ENCODE assay signal across 9 cellular contexts in the genomic region with DNA sequence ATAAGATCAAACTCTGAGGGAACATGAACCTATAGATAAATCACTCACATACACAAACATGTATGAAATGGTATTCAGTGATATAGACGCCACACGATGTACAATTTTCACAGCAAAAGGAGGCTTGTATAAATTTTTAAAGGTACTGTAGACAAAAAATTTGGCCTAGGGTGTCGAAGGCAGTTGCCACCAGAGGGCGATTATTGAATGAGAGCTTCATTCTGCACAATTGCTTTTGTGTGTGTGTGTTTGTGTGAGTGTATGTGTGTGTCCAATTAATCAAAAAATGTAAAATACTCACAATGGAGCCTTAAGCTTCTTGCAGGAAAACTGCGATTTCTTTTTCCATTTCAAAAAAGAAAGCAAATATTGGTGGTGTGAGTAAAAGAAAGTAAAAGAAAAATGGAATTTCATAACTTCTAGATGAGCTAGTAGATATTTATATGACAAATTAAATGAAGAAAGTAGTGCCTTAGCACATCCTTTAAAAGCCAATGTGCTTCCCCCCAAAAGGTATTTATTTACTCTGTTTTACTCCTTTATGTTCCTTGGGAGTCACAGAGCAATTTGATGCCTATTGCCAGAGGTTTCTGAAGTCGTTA.
A peak's percentile ranks its signal among the peaks of the same experiment; 100 is the strongest.
DNase-seq lines count a peak whose midpoint lies in the region; ATAC-seq and TF ChIP-seq lines count a peak whose summit lies in the region.
"Had no signal": no experiment of that assay in that cellular context is flagged by ENCODE, and none has a peak within 500 bp of the region (broad histone marks: within the 10 kb centered on the region; RNA-seq: fewer than 3 reads in every experiment).

No MANE protein-coding gene starts in this region.

- H3K9me2 ChIP-seq in SK-N-SH, result no peaks in the 10 kb centered on the region

- no peaks in the 10 kb centered on the region for H3K9me3 ChIP-seq in SK-N-SH

- TF ChIP-seq RAD21 in SK-N-SH (IDR thresholded peaks at IDR 0.05; ENCODE audit: low read length), result peak; percentile 33

- H3K4me3 ChIP-seq in SK-N-SH (ENCODE audit: low read depth in 2 of 2, low read length in 1 of 2) (no peak overlapping the region; a peak in 1 of 4 replicates), choroid plexus epithelial cell (ENCODE audit: low read depth, low read length) (no peak overlapping the region), retinal pigment epithelial cell (ENCODE audit: low read length) (no peak overlapping the region)

- no peak overlapping the region for H2AFZ ChIP-seq in SK-N-SH (ENCODE audit: low read depth)

- TF ChIP-seq CTCF in SK-N-SH (IDR thresholded peaks at IDR 0.05) (peak; percentile 66), choroid plexus epithelial cell (conservative IDR thresholded peaks at IDR 0.05; ENCODE audit: low read depth, low read length) (peak; percentile 55), retinal pigment epithelial cell (conservative IDR thresholded peaks at IDR 0.05; ENCODE audit: low read depth, low read length) (peak; percentile 75)

- no peak overlapping the region for H3K9ac ChIP-seq in SK-N-SH

- no peaks in the 10 kb centered on the region for H3K9me3 Mint-ChIP-seq in activated CD4-positive, alpha-beta memory T cell treated with anti-CD3 and anti-CD28 coated beads, Interleukin-2, amount 10 ng/mL, durations not matched to agents 7 days and 5 days
- H3K9me3 Mint-ChIP-seq: memory B cell had no signal

- POLR2A ChIA-PET in SK-N-SH (lab: Yijun Ruan, JAX), result no interaction called here
- POLR2A ChIA-PET in activated CD4-positive, alpha-beta memory T cell treated with anti-CD3 and anti-CD28 coated beads, Interleukin-2, amount 10 ng/mL, durations not matched to agents 7 days and 5 days (lab: Charles Lee), result no interaction called here

- H3K79me2 ChIP-seq in SK-N-SH (ENCODE audit: insufficient read depth), result no peaks in the 10 kb centered on the region

- no peaks in the 10 kb centered on the region for H3K36me3 Mint-ChIP-seq in activated CD4-positive, alpha-beta memory T cell treated with anti-CD3 and anti-CD28 coated beads, Interleukin-2, amount 10 ng/mL, durations not matched to agents 7 days and 5 days (ENCODE audit: low read depth)
- H3K36me3 Mint-ChIP-seq: memory B cell had no signal

- 10% methylated on average over 6 of the region's 6 CpGs for WGBS in SK-N-SH (ENCODE audit: low lambda C conversion rate)

- H3K4me3 Mint-ChIP-seq in activated CD4-positive, alpha-beta memory T cell treated with anti-CD3 and anti-CD28 coated beads, Interleukin-2, amount 10 ng/mL, durations not matched to agents 7 days and 5 days, result no peak overlapping the region
- H3K4me3 Mint-ChIP-seq: memory B cell had no signal

- H3K4me1 ChIP-seq in SK-N-SH (ENCODE audit: control insufficient read depth in 1 of 2, insufficient read depth in 2 of 2, low read depth in 1 of 2, low read length in 1 of 2), result no peaks in the 10 kb centered on the region

- TF ChIP-seq EP300 in SK-N-SH (IDR thresholded peaks at IDR 0.05; ENCODE audit: borderline replicate concordance in 1 of 2, low read depth in 1 of 2, low read length in 1 of 2), result no peak

- H3K27me3 ChIP-seq in SK-N-SH (ENCODE audit: insufficient read depth), result no peaks in the 10 kb centered on the region

- no peaks in the 10 kb centered on the region for H3K36me3 ChIP-seq in SK-N-SH (replicated peaks in 1 of 2; ENCODE audit: control insufficient read depth in 1 of 2, insufficient read depth in 2 of 2, low read length in 1 of 2)

- no peak overlapping the region for H3K4me2 ChIP-seq in SK-N-SH

- no peaks in the 10 kb centered on the region for H3K27me3 Mint-ChIP-seq in activated CD4-positive, alpha-beta memory T cell treated with anti-CD3 and anti-CD28 coated beads, Interleukin-2, amount 10 ng/mL, durations not matched to agents 7 days and 5 days
- H3K27me3 Mint-ChIP-seq: memory B cell had no signal

- DNase-seq in SK-N-SH (peak; percentile 3), NCI-H2081 treated with DMSO at 0.1 percent for 48 hours (lab: John Stamatoyannopoulos, UW) (peak; percentile 40), choroid plexus epithelial cell (ENCODE audit: low read depth) (peak; percentile 19), retinal pigment epithelial cell (ENCODE audit: low read depth) (no peak), HuH-7 (ENCODE audit: low spot score) (no peak)
- DNase-seq in activated CD4-positive, alpha-beta memory T cell treated with anti-CD3 and anti-CD28 coated beads, Interleukin-2, amount 10 ng/mL, durations not matched to agents 7 days and 5 days, result no peak

- CTCF ChIA-PET in SK-N-SH (lab: Yijun Ruan, JAX), result interaction anchor here (0.5 to 1.2 kb wide), 7 partner anchors 11 to 1098 kb away, joined by 3 to 4 read pairs (median 3); no protein-coding TSS in a partner anchor
- CTCF ChIA-PET in activated CD4-positive, alpha-beta memory T cell treated with anti-CD3 and anti-CD28 coated beads, Interleukin-2, amount 10 ng/mL, durations not matched to agents 7 days and 5 days (lab: Charles Lee), result interaction anchor here (0.7 kb wide), 1 partner anchor 831 kb away, joined by 3 read pairs; no protein-coding TSS in a partner anchor

- H3F3A ChIP-seq in SK-N-SH (replicated peaks; ENCODE audit: insufficient read depth), result no peaks in the 10 kb centered on the region

- ATAC-seq in SK-N-SH treated with all-trans-retinoic acid at 6 μM for 48 hours (no peak), HG03039 (IDR thresholded peaks at IDR 0.05; ENCODE audit: unreplicated experiment) (no peak)

- H3K4me1 Mint-ChIP-seq in activated CD4-positive, alpha-beta memory T cell treated with anti-CD3 and anti-CD28 coated beads, Interleukin-2, amount 10 ng/mL, durations not matched to agents 7 days and 5 days, result no peaks in the 10 kb centered on the region
- H3K4me1 Mint-ChIP-seq: memory B cell had no signal

- no peak overlapping the region for H3K27ac Mint-ChIP-seq in activated CD4-positive, alpha-beta memory T cell treated with anti-CD3 and anti-CD28 coated beads, Interleukin-2, amount 10 ng/mL, durations not matched to agents 7 days and 5 days
- H3K27ac Mint-ChIP-seq: memory B cell had no signal

- H3K27ac ChIP-seq in SK-N-SH (ENCODE audit: low read depth in 2 of 2, low read length in 1 of 2), result no peak overlapping the region

- H4K20me1 ChIP-seq in SK-N-SH (ENCODE audit: insufficient read depth), result no peaks in the 10 kb centered on the region

TF ChIP-seq in SK-N-SH, 30 proteins besides CTCF, POLR2A, EP300 and RAD21:
- TF ChIP-seq RCOR1 (IDR thresholded peaks at IDR 0.05; ENCODE audit: low read length), result no peak
- peak; percentile 45 for TF ChIP-seq SMC3 (IDR thresholded peaks at IDR 0.05; ENCODE audit: low read depth, low read length)
- TF ChIP-seq NRF1 (IDR thresholded peaks at IDR 0.05; ENCODE audit: low read depth, low read length), result no peak
- no peak for TF ChIP-seq RXRA (IDR thresholded peaks at IDR 0.05; ENCODE audit: borderline replicate concordance, low read depth)
- no peak for TF ChIP-seq TCF12 (IDR thresholded peaks at IDR 0.05)
- TF ChIP-seq GABPA (IDR thresholded peaks at IDR 0.05; ENCODE audit: low read depth), result no peak
- TF ChIP-seq MEF2A (IDR thresholded peaks at IDR 0.05; ENCODE audit: borderline replicate concordance, low read depth), result no peak
- TF ChIP-seq, protein P1, sequence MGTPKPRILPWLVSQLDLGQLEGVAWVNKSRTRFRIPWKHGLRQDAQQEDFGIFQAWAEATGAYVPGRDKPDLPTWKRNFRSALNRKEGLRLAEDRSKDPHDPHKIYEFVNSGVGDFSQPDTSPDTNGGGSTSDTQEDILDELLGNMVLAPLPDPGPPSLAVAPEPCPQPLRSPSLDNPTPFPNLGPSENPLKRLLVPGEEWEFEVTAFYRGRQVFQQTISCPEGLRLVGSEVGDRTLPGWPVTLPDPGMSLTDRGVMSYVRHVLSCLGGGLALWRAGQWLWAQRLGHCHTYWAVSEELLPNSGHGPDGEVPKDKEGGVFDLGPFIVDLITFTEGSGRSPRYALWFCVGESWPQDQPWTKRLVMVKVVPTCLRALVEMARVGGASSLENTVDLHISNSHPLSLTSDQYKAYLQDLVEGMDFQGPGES (IDR thresholded peaks at IDR 0.05; ENCODE audit: low read depth, low read length), result no peak
- TF ChIP-seq, protein P2, sequence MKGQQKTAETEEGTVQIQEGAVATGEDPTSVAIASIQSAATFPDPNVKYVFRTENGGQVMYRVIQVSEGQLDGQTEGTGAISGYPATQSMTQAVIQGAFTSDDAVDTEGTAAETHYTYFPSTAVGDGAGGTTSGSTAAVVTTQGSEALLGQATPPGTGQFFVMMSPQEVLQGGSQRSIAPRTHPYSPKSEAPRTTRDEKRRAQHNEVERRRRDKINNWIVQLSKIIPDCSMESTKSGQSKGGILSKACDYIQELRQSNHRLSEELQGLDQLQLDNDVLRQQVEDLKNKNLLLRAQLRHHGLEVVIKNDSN (IDR thresholded peaks at IDR 0.05; ENCODE audit: borderline replicate concordance, low read depth), result no peak

TF ChIP-seq in SK-N-SH treated with all-trans-retinoic acid at 6 μM for 48 hours, 23 proteins besides CTCF, POLR2A, EP300 and RAD21:
- no peak for TF ChIP-seq ZC3H10 (CRISPR knock-in tag; IDR thresholded peaks at IDR 0.05)
- no peak for TF ChIP-seq ZNF8 (CRISPR knock-in tag; IDR thresholded peaks at IDR 0.05)
- no peak for TF ChIP-seq ZFP3 (CRISPR knock-in tag; IDR thresholded peaks at IDR 0.05)
- no peak for TF ChIP-seq SNAI2 (CRISPR knock-in tag; IDR thresholded peaks at IDR 0.05)
- TF ChIP-seq ZNF565 (CRISPR knock-in tag; conservative IDR thresholded peaks at IDR 0.05; ENCODE audit: low read depth), result no peak
- no peak for TF ChIP-seq ZFP30 (CRISPR knock-in tag; IDR thresholded peaks at IDR 0.05)
- TF ChIP-seq OSR1 (CRISPR knock-in tag; IDR thresholded peaks at IDR 0.05), result no peak
- no peak for TF ChIP-seq RARB (CRISPR knock-in tag; IDR thresholded peaks at IDR 0.05)
- TF ChIP-seq CSDC2 (CRISPR knock-in tag; IDR thresholded peaks at IDR 0.05), result no peak
TF ChIP-seq in SK-N-SH treated with all-trans-retinoic acid at 6 μM for 48 hours: peak in this region for 0.

Comparison
In these comparisons a context has a peak if more than half of its experiments do, and no peak if none do; other contexts are left out.
1. DNase-seq: peak in SK-N-SH (single experiment), NCI-H2081 treated with DMSO at 0.1 percent for 48 hours (single experiment) and choroid plexus epithelial cell (single experiment); none in retinal pigment epithelial cell (single experiment), HuH-7 (single experiment) and activated CD4-positive, alpha-beta memory T cell treated with anti-CD3 and anti-CD28 coated beads, Interleukin-2, amount 10 ng/mL, durations not matched to agents 7 days and 5 days (single experiment).
2. Peak in every context shown above with its lines, with median percentiles within 50 percentile points of each other: CTCF ChIP-seq.